Comparison of ENCODE assay signal across 20 cellular contexts in the genomic region with DNA sequence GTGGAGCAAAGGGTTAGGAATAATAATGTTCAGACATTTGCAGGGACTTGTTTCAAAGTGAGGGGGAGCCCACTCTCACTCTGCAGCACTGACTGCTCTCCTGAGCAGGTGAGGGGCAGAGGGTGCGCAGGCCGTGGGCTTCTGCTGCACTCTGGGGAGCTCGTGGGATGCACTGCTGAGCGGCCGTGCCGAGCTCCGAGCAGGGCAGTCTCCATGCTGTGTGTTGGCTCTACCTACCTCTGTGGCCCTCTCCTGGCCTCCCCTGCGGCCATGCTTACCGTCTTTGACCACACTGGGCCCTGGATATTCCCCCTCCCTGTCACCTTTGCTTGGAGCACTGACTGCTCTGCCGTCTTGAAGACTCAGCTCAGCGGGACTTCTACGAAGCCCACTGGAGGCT. TPM values are rescaled to one million over a fixed set of nuclear protein-coding genes. Genes with fewer than 3 reads are reported as not detected.
"Had no signal": no experiment of that assay in that cellular context is flagged by ENCODE, and none has a peak within 500 bp of the region (broad histone marks: within the 10 kb centered on the region; RNA-seq: fewer than 3 reads in every experiment).

No MANE protein-coding gene starts in this region.

- H3K36me3 ChIP-seq: esophagus squamous epithelium, right atrium auricular region had no signal

- H3K4me3 ChIP-seq: esophagus squamous epithelium, gastroesophageal sphincter, lung, right atrium auricular region had no signal

- H3K4me3 Mint-ChIP-seq: natural killer cell treated with Interleukin-12 subunit alpha and Interleukin-12 subunit beta and Interleukin-15 and Interleukin-18, amount 100 ng/mL, for 72 hours had no signal

- H3K4me1 ChIP-seq: esophagus squamous epithelium, gastroesophageal sphincter, right atrium auricular region had no signal

- H3K9me3 ChIP-seq: esophagus squamous epithelium, neutrophil, right atrium auricular region had no signal

- H3K27ac Mint-ChIP-seq: natural killer cell treated with Interleukin-12 subunit alpha and Interleukin-12 subunit beta and Interleukin-15 and Interleukin-18, amount 100 ng/mL, for 72 hours had no signal

- ATAC-seq: gastroesophageal sphincter; left colon; left ventricle myocardium superior; natural killer cell treated with Interleukin-12 subunit alpha and Interleukin-12 subunit beta and Interleukin-15 and Interleukin-18, amount 100 ng/mL, for 72 hours had no signal

- H3K36me3 Mint-ChIP-seq: natural killer cell treated with Interleukin-12 subunit alpha and Interleukin-12 subunit beta and Interleukin-15 and Interleukin-18, amount 100 ng/mL, for 72 hours had no signal

- H3K9me3 Mint-ChIP-seq: natural killer cell treated with Interleukin-12 subunit alpha and Interleukin-12 subunit beta and Interleukin-15 and Interleukin-18, amount 100 ng/mL, for 72 hours had no signal

- H3K27ac ChIP-seq: esophagus squamous epithelium, gastroesophageal sphincter, neutrophil, right atrium auricular region had no signal

- H3K27me3 ChIP-seq: esophagus squamous epithelium, gastroesophageal sphincter, neutrophil, right atrium auricular region had no signal

- DNase-seq: dermis blood vessel endothelial cell; esophagus squamous epithelium; foreskin fibroblast; glutamatergic neuron; left colon; left ventricle myocardium superior; mesenchymal stem cell; midbrain; posterior cingulate gyrus; small intestine; stimulated activated CD4-positive, alpha-beta T cell treated with anti-CD3 and anti-CD28 coated beads, Interleukin-12 subunit alpha, Interleukin-12 subunit beta, amount 100 ng/mL, for 4 hours; stimulated activated naive CD4-positive, alpha-beta T cell treated with Interleukin-2 at 50 U/mL for 16 hours; trophoblast cell had no signal

- H3K27me3 Mint-ChIP-seq: natural killer cell treated with Interleukin-12 subunit alpha and Interleukin-12 subunit beta and Interleukin-15 and Interleukin-18, amount 100 ng/mL, for 72 hours had no signal

RNA-seq across cellular contexts. Expression of a gene that starts 33.7 kb away (rescaled TPM):
- total RNA-seq: dermis blood vessel endothelial cell; esophagus squamous epithelium; gastroesophageal sphincter; natural killer cell treated with Interleukin-12 subunit alpha and Interleukin-12 subunit beta and Interleukin-15 and Interleukin-18, amount 100 ng/mL, for 72 hours; osteocyte; pulmonary artery endothelial cell had no signal
